In genomic region chr2:99648115-99648850, GRCh38 we compare ENCODE assay signal across 14 cellular contexts.
A peak's percentile ranks its signal among the peaks of the same experiment; 100 is the strongest.
DNase-seq lines count a peak whose midpoint lies in the region; ATAC-seq and TF ChIP-seq lines count a peak whose summit lies in the region.
"Had no signal": no experiment of that assay in that cellular context is flagged by ENCODE, and none has a peak within 500 bp of the region (broad histone marks: within the 10 kb centered on the region; RNA-seq: fewer than 3 reads in every experiment).

No MANE protein-coding gene starts in this region.

- H3K27ac ChIP-seq in right cardiac atrium (ENCODE audit: low read length), result peak overlapping the region; percentile 99
- H3K27ac ChIP-seq in skin epidermis, result peak overlapping the region in 12 of 21 experiments; percentile 1 to 63 (median 26)
- H3K27ac ChIP-seq: HL-60, SJCRH30 had no signal

- no peaks in the 10 kb centered on the region for H3K27me3 ChIP-seq in right cardiac atrium (ENCODE audit: control insufficient read depth, insufficient read depth)
- H3K27me3 ChIP-seq: SJCRH30 had no signal

- peak; percentile 38 for DNase-seq in HT1080 (ENCODE audit: low read depth)
- peak in 30 of 58 donors; percentile 5 to 78 (median 31) for DNase-seq in anterior cingulate cortex (lab: John Stamatoyannopoulos, UW)
- no peak for DNase-seq in right cardiac atrium
- no peak for DNase-seq in stimulated activated CD4-positive, alpha-beta T cell treated with anti-CD3 and anti-CD28 coated beads, Interleukin-2, amount 100 ng/mL, for 24 hours
- no peak for DNase-seq in omental fat pad (ENCODE audit: low spot score)
- DNase-seq in erythroblast (lab: John Stamatoyannopoulos, UW), result no peak
- no peak for DNase-seq in iPS-NIHi11 (ENCODE audit: low spot score)
- DNase-seq: activated CD8-positive, alpha-beta T cell treated with anti-CD3 and anti-CD28 coated beads for 36 hours; DMS53; NCI-H2081; SJCRH30 had no signal

- peaks cover 3% of the 10 kb centered on the region for H3K4me1 ChIP-seq in right cardiac atrium (ENCODE audit: control insufficient read depth, insufficient read depth, low read length)
- H3K4me1 ChIP-seq: HAP-1, SJCRH30 had no signal

- 25% methylated on average over 4 of the region's 4 CpGs for WGBS in right cardiac atrium

- TF ChIP-seq POLR2A in erythroblast (IDR thresholded peaks at IDR 0.05; ENCODE audit: low read length), result no peak

- intact Hi-C loops in right cardiac atrium (cut with DNase I), result no loop called here

- peak; percentile 72 to 79 for ATAC-seq in right cardiac atrium
- no peak for ATAC-seq in omental fat pad (ENCODE audit: low FRiP score)
- ATAC-seq: activated CD8-positive, alpha-beta T cell treated with anti-CD3 and anti-CD28 coated beads for 36 hours had no signal

- TF ChIP-seq CTCF in omental fat pad (IDR thresholded peaks at IDR 0.05), result no peak

- H3K9me3 ChIP-seq in right cardiac atrium (ENCODE audit: control insufficient read depth, low read length), result no peaks in the 10 kb centered on the region
- H3K9me3 ChIP-seq: HAP-1, SJCRH30 had no signal

- H3K4me3 ChIP-seq in right cardiac atrium (ENCODE audit: low read length) (no peak overlapping the region), skin epidermis (no peak overlapping the region)
- H3K4me3 ChIP-seq: HAP-1, SJCRH30 had no signal

Comparison
In these comparisons a context has a peak if more than half of its experiments do, and no peak if none do; other contexts are left out.
1. DNase-seq: peak in HT1080 (single experiment) and anterior cingulate cortex (30 of 58); none in right cardiac atrium (0 of 3), stimulated activated CD4-positive, alpha-beta T cell treated with anti-CD3 and anti-CD28 coated beads, Interleukin-2, amount 100 ng/mL, for 24 hours (0 of 2), omental fat pad (single experiment), erythroblast (0 of 2) and iPS-NIHi11 (single experiment).